Comparison of ENCODE assay signal across 9 cellular contexts in genomic region chr15:71485094-71485693, GRCh38.
DNase-seq lines count a peak whose midpoint lies in the region; TF ChIP-seq lines count a peak whose summit lies in the region.
"Had no signal": no experiment of that assay in that cellular context is flagged by ENCODE, and none has a peak within 500 bp of the region (broad histone marks: within the 10 kb centered on the region; RNA-seq: fewer than 3 reads in every experiment).

No MANE protein-coding gene starts in this region.

- H3K27ac ChIP-seq in brain microvascular endothelial cell (no peak overlapping the region), tibial artery (no peak overlapping the region)

- no peak overlapping the region for H3K4me3 Mint-ChIP-seq in nephron progenitor cell

- intact Hi-C loops in tibial artery (cut with DNase I; ENCODE audit: low total_unique reads), result no loop called here

- H3K36me3 ChIP-seq in brain microvascular endothelial cell (replicated peaks) (no peaks in the 10 kb centered on the region), tibial artery (no peaks in the 10 kb centered on the region)

- H3K27me3 ChIP-seq in brain microvascular endothelial cell (replicated peaks) (no peaks in the 10 kb centered on the region), tibial artery (no peaks in the 10 kb centered on the region)

- peaks cover 10% of the 10 kb centered on the region for H3K4me1 Mint-ChIP-seq in nephron progenitor cell

- POLR2A ChIA-PET in GM10248 (lab: Yijun Ruan, JAX), result no interaction called here

- in situ Hi-C loops in brain microvascular endothelial cell (cut with HindIII; ENCODE audit: low pct_ligation_motif_present, low sequenced_read_pairs), result no loop called here

- H3K9me3 Mint-ChIP-seq in nephron progenitor cell, result peaks cover 32% of the 10 kb centered on the region

- DNase-seq in GM10248 (ENCODE audit: extremely low spot score), result peak; percentile 17
- DNase-seq in brain microvascular endothelial cell, result no peak
- DNase-seq in nephron progenitor cell, result no peak
- no peak for DNase-seq in kidney glomerular epithelial cell (lab: John Stamatoyannopoulos, UW)
- DNase-seq in central memory CD4-positive, alpha-beta T cell, result no peak
- no peak for DNase-seq in tibial artery
- no peak for DNase-seq in NCI-H446 (lab: John Stamatoyannopoulos, UW)
- DNase-seq: SHP77 had no signal

- H3K4me3 ChIP-seq in brain microvascular endothelial cell (ENCODE audit: low read depth, low read length) (no peak overlapping the region), tibial artery (no peak overlapping the region)

- peaks cover 0 to 3% (median 0%) of the 10 kb centered on the region in 4 donors for H3K4me1 ChIP-seq in tibial artery

- H3K9me3 ChIP-seq in tibial artery, result no peaks in the 10 kb centered on the region

- H3K27ac Mint-ChIP-seq in nephron progenitor cell, result no peak overlapping the region

- TF ChIP-seq CTCF in GM10248 (IDR thresholded peaks at IDR 0.05; ENCODE audit: control extremely low read depth, extremely low read depth, low read depth, missing control alignments) (peak; percentile 33), brain microvascular endothelial cell (IDR thresholded peaks at IDR 0.05; ENCODE audit: low read depth, low read length, missing control alignments) (peak; percentile 72), nephron progenitor cell (IDR thresholded peaks at IDR 0.05) (peak; percentile 26), tibial artery (IDR thresholded peaks at IDR 0.05) (no peak)

- H3K36me3 Mint-ChIP-seq in nephron progenitor cell (ENCODE audit: low read depth), result peaks cover 20% of the 10 kb centered on the region

- TF ChIP-seq RAD21 in Ishikawa (IDR thresholded peaks at IDR 0.05; ENCODE audit: low read depth), result peak; percentile 27; the same call in 1 of the 2 replicates

- H3K27me3 Mint-ChIP-seq in nephron progenitor cell (ENCODE audit: low read depth, poor library complexity), result peaks cover 6% of the 10 kb centered on the region

- TF ChIP-seq EP300 in Ishikawa (IDR thresholded peaks at IDR 0.05; ENCODE audit: borderline replicate concordance), result no peak

- CTCF ChIA-PET in GM10248 (lab: Yijun Ruan, JAX), result interaction anchor here (0.6 to 2.8 kb wide), 11 partner anchors 9 to 424 kb away, joined by 3 to 23 read pairs (median 4); no protein-coding TSS in a partner anchor

TF ChIP-seq in Ishikawa, 13 proteins besides CTCF, POLR2A, EP300 and RAD21:
- no peak for TF ChIP-seq ZBTB7A (IDR thresholded peaks at IDR 0.05; ENCODE audit: low read depth)
- no peak for TF ChIP-seq CEBPB (IDR thresholded peaks at IDR 0.05)
- TF ChIP-seq TAF1 (IDR thresholded peaks at IDR 0.05; ENCODE audit: low read depth), result no peak
- TF ChIP-seq YY1 (IDR thresholded peaks at IDR 0.05; ENCODE audit: low read depth), result no peak
- no peak for TF ChIP-seq TEAD4 (IDR thresholded peaks at IDR 0.05)
- TF ChIP-seq, protein P1, sequence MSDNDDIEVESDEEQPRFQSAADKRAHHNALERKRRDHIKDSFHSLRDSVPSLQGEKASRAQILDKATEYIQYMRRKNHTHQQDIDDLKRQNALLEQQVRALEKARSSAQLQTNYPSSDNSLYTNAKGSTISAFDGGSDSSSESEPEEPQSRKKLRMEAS (IDR thresholded peaks at IDR 0.05), result no peak
- TF ChIP-seq TCF12 (IDR thresholded peaks at IDR 0.05; ENCODE audit: low read depth), result no peak
- no peak for TF ChIP-seq EGR1 (IDR thresholded peaks at IDR 0.05)
- no peak for TF ChIP-seq NFIC (IDR thresholded peaks at IDR 0.05)
- TF ChIP-seq FOXM1 (IDR thresholded peaks at IDR 0.05; ENCODE audit: borderline replicate concordance, low read depth), result no peak
- TF ChIP-seq REST (IDR thresholded peaks at IDR 0.05; ENCODE audit: low read depth), result no peak
- TF ChIP-seq, protein P2, sequence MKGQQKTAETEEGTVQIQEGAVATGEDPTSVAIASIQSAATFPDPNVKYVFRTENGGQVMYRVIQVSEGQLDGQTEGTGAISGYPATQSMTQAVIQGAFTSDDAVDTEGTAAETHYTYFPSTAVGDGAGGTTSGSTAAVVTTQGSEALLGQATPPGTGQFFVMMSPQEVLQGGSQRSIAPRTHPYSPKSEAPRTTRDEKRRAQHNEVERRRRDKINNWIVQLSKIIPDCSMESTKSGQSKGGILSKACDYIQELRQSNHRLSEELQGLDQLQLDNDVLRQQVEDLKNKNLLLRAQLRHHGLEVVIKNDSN (IDR thresholded peaks at IDR 0.05), result no peak
- no peak for TF ChIP-seq CREB1 (IDR thresholded peaks at IDR 0.05; ENCODE audit: low read depth)

Comparison
In these comparisons a context has a peak if more than half of its experiments do, and no peak if none do; other contexts are left out.
1. CTCF ChIP-seq: peak in GM10248 (single experiment), brain microvascular endothelial cell (single experiment) and nephron progenitor cell (single experiment); none in tibial artery (0 of 2).